In genomic region chr4:150828159-150828558, GRCh38 we compare ENCODE assay signal across 8 cellular contexts.
A peak's percentile ranks its signal among the peaks of the same experiment; 100 is the strongest.
DNase-seq lines count a peak whose midpoint lies in the region; ATAC-seq, FAIRE-seq and TF ChIP-seq lines count a peak whose summit lies in the region.

No MANE protein-coding gene starts in this region.

- peak; percentile 36; the same call in 1 of the 2 replicates for TF ChIP-seq CTCF in GM12875 (IDR thresholded peaks at IDR 0.05; ENCODE audit: borderline replicate concordance, insufficient read depth, low read depth, low read length)
- no peak for TF ChIP-seq CTCF in bronchial epithelial cell (IDR thresholded peaks at IDR 0.05; ENCODE audit: insufficient read depth, low read length, severe bottlenecking)

- no peaks in the 10 kb centered on the region for H3K27me3 ChIP-seq in bronchial epithelial cell (ENCODE audit: control insufficient read depth, insufficient read depth, low read length)

- FAIRE-seq in bronchial epithelial cell (lab: Jason Lieb, UNC) (peak; percentile 50), urothelium cell line (lab: Jason Lieb, UNC) (no peak)

- peak; percentile 63 for DNase-seq in OCI-M1 (lab: John Stamatoyannopoulos, UW)
- no peak for DNase-seq in bronchial epithelial cell (ENCODE audit: low read depth)
- DNase-seq in HT-29 (ENCODE audit: low spot score): no peak
- DNase-seq in NCI-H69 (lab: John Stamatoyannopoulos, UW): no peak
- no peak for DNase-seq in medulla oblongata (ENCODE audit: extremely low spot score)
- no peak for DNase-seq in urothelium cell line (ENCODE audit: low spot score)

- H3K4me3 ChIP-seq in GM12875 (ENCODE audit: low read depth, low read length) (no peak overlapping the region), bronchial epithelial cell (ENCODE audit: low read depth, low read length) (no peak overlapping the region)

- no peaks in the 10 kb centered on the region for H3K36me3 ChIP-seq in bronchial epithelial cell (ENCODE audit: control insufficient read depth, insufficient read depth, low read length)

- peak; percentile 95 for ATAC-seq in GM21786 (IDR thresholded peaks at IDR 0.05; ENCODE audit: unreplicated experiment)
